In the genomic region with DNA sequence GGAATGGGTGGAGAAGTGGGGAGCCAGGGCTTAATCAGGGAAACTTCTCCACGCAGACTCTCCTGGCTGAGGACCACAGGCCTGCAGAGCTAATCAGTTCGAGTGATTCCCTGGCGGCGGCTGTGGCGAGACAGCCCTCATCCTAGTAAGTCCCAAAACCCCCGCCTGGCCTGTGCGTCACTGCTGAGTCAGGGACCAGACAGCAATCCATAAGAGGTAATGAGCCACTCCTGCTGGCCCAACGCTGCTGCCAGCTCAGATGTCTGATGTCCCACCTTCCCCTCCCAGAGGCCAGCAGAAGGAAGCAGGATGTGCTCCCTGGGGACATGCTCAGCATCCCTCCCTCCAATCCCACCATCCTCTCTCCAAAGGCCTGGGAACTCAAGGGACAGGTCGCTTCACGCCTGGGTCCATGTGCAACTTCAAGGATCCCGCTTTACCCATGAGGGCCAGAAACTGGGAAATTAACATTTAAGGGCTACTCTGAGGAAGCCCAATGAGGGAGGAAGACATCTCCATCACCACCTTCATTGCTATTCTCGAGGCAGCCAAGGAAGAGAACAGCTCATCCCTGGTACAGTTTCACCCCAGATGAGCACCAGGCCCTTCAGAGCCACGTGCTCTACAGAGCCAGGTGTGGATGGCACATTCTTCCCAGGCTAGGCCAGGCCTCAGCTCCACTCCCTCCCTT, we compare ENCODE assay signal across 12 cellular contexts. TPM values are rescaled to one million over a fixed set of nuclear protein-coding genes. Genes with fewer than 3 reads are reported as not detected.
DNase-seq lines count a peak whose midpoint lies in the region; ATAC-seq, FAIRE-seq and TF ChIP-seq lines count a peak whose summit lies in the region.
"Had no signal": no experiment of that assay in that cellular context is flagged by ENCODE, and none has a peak within 500 bp of the region (broad histone marks: within the 10 kb centered on the region; RNA-seq: fewer than 3 reads in every experiment).

No MANE protein-coding gene starts in this region.

- peaks cover 20% of the 10 kb centered on the region for H3K4me1 ChIP-seq in endocrine pancreas (ENCODE audit: control insufficient read depth, insufficient read depth, low read length)

- H3K9ac ChIP-seq in endocrine pancreas (ENCODE audit: control insufficient read depth, insufficient read depth, low read length): peak overlapping the region; percentile 55

- no peak for TF ChIP-seq CTCF in osteocyte (IDR thresholded peaks at IDR 0.05)

- H3K27me3 ChIP-seq in endocrine pancreas (ENCODE audit: control insufficient read depth, insufficient read depth, low read length): no peaks in the 10 kb centered on the region

- no peaks in the 10 kb centered on the region for H3K9me3 Mint-ChIP-seq in osteocyte (ENCODE audit: unreplicated experiment)
- H3K9me3 Mint-ChIP-seq: activated naive CD8-positive, alpha-beta T cell treated with anti-CD3 and anti-CD28 coated beads, Interleukin-2, amount 10 ng/mL, durations not matched to agents 7 days and 5 days had no signal

- no peak overlapping the region for H3K4me3 ChIP-seq in endocrine pancreas (ENCODE audit: control insufficient read depth, insufficient read depth, low read length)

- no peaks in the 10 kb centered on the region for H3K27me3 Mint-ChIP-seq in osteocyte (ENCODE audit: unreplicated experiment)
- H3K27me3 Mint-ChIP-seq: activated naive CD8-positive, alpha-beta T cell treated with anti-CD3 and anti-CD28 coated beads, Interleukin-2, amount 10 ng/mL, durations not matched to agents 7 days and 5 days had no signal

- H3K4me1 Mint-ChIP-seq in osteocyte (ENCODE audit: unreplicated experiment): peaks cover 35% of the 10 kb centered on the region

- no peaks in the 10 kb centered on the region for H3K9me3 ChIP-seq in endocrine pancreas (ENCODE audit: control insufficient read depth, low read length)
- H3K9me3 ChIP-seq: Caco-2 had no signal

- H3K36me3 Mint-ChIP-seq in osteocyte (ENCODE audit: unreplicated experiment): peaks cover 49% of the 10 kb centered on the region

- peak overlapping the region; percentile 3 for H3K27ac Mint-ChIP-seq in osteocyte (ENCODE audit: unreplicated experiment)
- H3K27ac Mint-ChIP-seq: activated naive CD8-positive, alpha-beta T cell treated with anti-CD3 and anti-CD28 coated beads, Interleukin-2, amount 10 ng/mL, durations not matched to agents 7 days and 5 days had no signal

- peak; percentile 98 for FAIRE-seq in RCC 7860 (lab: Jason Lieb, UNC)

- H3K4me3 Mint-ChIP-seq in osteocyte (ENCODE audit: unreplicated experiment): no peak overlapping the region
- H3K4me3 Mint-ChIP-seq: activated naive CD8-positive, alpha-beta T cell treated with anti-CD3 and anti-CD28 coated beads, Interleukin-2, amount 10 ng/mL, durations not matched to agents 7 days and 5 days had no signal

- peak; percentile 99 for DNase-seq in Daoy (ENCODE audit: low read depth)
- peak; percentile 99 for DNase-seq in RCC 7860 (ENCODE audit: low spot score)
- DNase-seq in osteocyte (ENCODE audit: extremely low spot score, unreplicated experiment): no peak
- DNase-seq in NCI-H69 (lab: John Stamatoyannopoulos, UW): no peak
- DNase-seq in NCI-H226: no peak
- DNase-seq: activated CD4-positive, alpha-beta T cell treated with anti-CD3 and anti-CD28 coated beads, Interleukin-2, amount 50 U/mL, for 48 hours; activated naive CD8-positive, alpha-beta T cell treated with anti-CD3 and anti-CD28 coated beads, Interleukin-2, amount 10 ng/mL, durations not matched to agents 7 days and 5 days; Caco-2; NCI-H524 treated with DMSO at 0.1 percent for 48 hours had no signal

- peaks cover 7% of the 10 kb centered on the region for H3K36me3 ChIP-seq in endocrine pancreas (ENCODE audit: control insufficient read depth, insufficient read depth, low read length)

- ATAC-seq in GM19395 (IDR thresholded peaks at IDR 0.05; ENCODE audit: unreplicated experiment) (no peak), GM19035 (IDR thresholded peaks at IDR 0.05; ENCODE audit: unreplicated experiment) (no peak)

RNA-seq across cellular contexts. Expression of a gene that starts 7.9 kb away (rescaled TPM):
- total RNA-seq in Daoy (2014; rRNA removed; shearing (Covaris generic)): 115 and 124 TPM in 2 replicates
- 141 and 143 TPM in 2 replicates for total RNA-seq in osteocyte

RNA-seq across cellular contexts. Expression of a gene that starts 19.6 kb away (rescaled TPM):
- 0.42 and 2.8 TPM in 2 replicates for total RNA-seq in Daoy (2014; rRNA removed; shearing (Covaris generic))
- 1.9 and 2.5 TPM in 2 replicates for total RNA-seq in osteocyte

RNA-seq across cellular contexts. Expression of a gene that starts 45.6 kb away (rescaled TPM):
- 26.8 and 27.8 TPM in 2 replicates for total RNA-seq in Daoy (2014; rRNA removed; shearing (Covaris generic))
- 16.0 and 18.4 TPM in 2 replicates for total RNA-seq in osteocyte

RNA-seq across cellular contexts. Expression of a gene that starts 55.7 kb away (rescaled TPM):
- 39.5 and 41.6 TPM in 2 replicates for total RNA-seq in Daoy (2014; rRNA removed; shearing (Covaris generic))
- 108 and 119 TPM in 2 replicates for total RNA-seq in osteocyte

Comparison
In these comparisons a context has a peak if more than half of its experiments do, and no peak if none do; other contexts are left out.
1. DNase-seq: peak in Daoy (single experiment) and RCC 7860 (single experiment); none in osteocyte (single experiment), NCI-H69 (single experiment) and NCI-H226 (single experiment).